22 cellular contexts compared by ENCODE assay signal in genomic region chr1:52264530-52265115, GRCh38.
A peak's percentile ranks its signal among the peaks of the same experiment; 100 is the strongest.
DNase-seq lines count a peak whose midpoint lies in the region; TF ChIP-seq lines count a peak whose summit lies in the region.
"Had no signal": no experiment of that assay in that cellular context is flagged by ENCODE, and none has a peak within 500 bp of the region (broad histone marks: within the 10 kb centered on the region; RNA-seq: fewer than 3 reads in every experiment).

No MANE protein-coding gene starts in this region.

- no peak overlapping the region for H3K4me2 ChIP-seq in mammary epithelial cell (ENCODE audit: insufficient read depth, low read depth, low read length)

- in situ Hi-C loops in mammary epithelial cell (cut with MboI; ENCODE audit: low sequenced_read_pairs in 2 of 2): no loop called here
- in situ Hi-C loops in KBM-7 (cut with MboI; ENCODE audit: low pct_unique_long_range_greater_than_20kb, low sequenced_read_pairs): no loop called here

- H3K27me3 ChIP-seq in mammary epithelial cell (ENCODE audit: insufficient read depth, low read length): no peaks in the 10 kb centered on the region
- no peaks in the 10 kb centered on the region for H3K27me3 ChIP-seq in breast epithelium
- no peaks in the 10 kb centered on the region for H3K27me3 ChIP-seq in adipocyte (replicated peaks; ENCODE audit: control insufficient read depth, insufficient read depth, low read length)
- H3K27me3 ChIP-seq: SJSA1 had no signal

- no peaks in the 10 kb centered on the region for H4K20me1 ChIP-seq in mammary epithelial cell (ENCODE audit: insufficient read depth, low read length)

- no peak for TF ChIP-seq POLR2A in breast epithelium (IDR thresholded peaks at IDR 0.05)
- TF ChIP-seq POLR2A in lower leg skin (IDR thresholded peaks at IDR 0.05): no peak

- no peaks in the 10 kb centered on the region for H3K4me1 ChIP-seq in mammary epithelial cell (ENCODE audit: insufficient read depth, low read length)
- H3K4me1 ChIP-seq in breast epithelium: no peaks in the 10 kb centered on the region
- peaks cover 21% of the 10 kb centered on the region for H3K4me1 ChIP-seq in adipocyte (ENCODE audit: control insufficient read depth, insufficient read depth, low read length)
- H3K4me1 ChIP-seq: HAP-1, parathyroid adenoma had no signal

- DNase-seq in mammary epithelial cell: peak; percentile 6
- DNase-seq in breast epithelium (ENCODE audit: low spot score in 2 of 2): no peak
- DNase-seq in adipocyte (ENCODE audit: low read depth): no peak
- peak; percentile 10 for DNase-seq in fibroblast of pulmonary artery (ENCODE audit: low read depth)
- peak; percentile 9 for DNase-seq in stromal cell of bone marrow (ENCODE audit: low read depth)
- DNase-seq in lower leg skin (ENCODE audit: low spot score in 2 of 2): no peak
- no peak for DNase-seq in inferior parietal cortex (ENCODE audit: extremely low spot score)
- DNase-seq in KBM-7: no peak
- DNase-seq: activated CD4-positive, alpha-beta memory T cell treated with anti-CD3 and anti-CD28 coated beads, Interleukin-2, amount 10 ng/mL, durations not matched to agents 7 days and 5 days; activated T-cell treated with anti-CD3 and anti-CD28 coated beads, Interleukin-2, amount 50 U/mL, for 24 hours; DMS 273 treated with DMSO at 0.1 percent for 48 hours; effector CD4-positive, alpha-beta T cell; GDM1; hippocampal formation; natural killer cell; NCI-H69; OCI-M1; stimulated activated naive CD4-positive, alpha-beta T cell treated with Interleukin-2 at 50 U/mL for 16 hours had no signal

- H3K36me3 ChIP-seq in mammary epithelial cell (ENCODE audit: insufficient read depth, low read length) (no peaks in the 10 kb centered on the region), breast epithelium (no peaks in the 10 kb centered on the region), adipocyte (ENCODE audit: control insufficient read depth, insufficient read depth, low read length, severe bottlenecking) (peaks cover 5% of the 10 kb centered on the region)
- H3K36me3 ChIP-seq: HAP-1, SJSA1 had no signal

- H3K4me3 ChIP-seq in mammary epithelial cell (replicated peaks in 1 of 3; ENCODE audit: insufficient read depth in 1 of 3, low read depth in 2 of 3, low read length in 3 of 3): no peak overlapping the region
- H3K4me3 ChIP-seq in breast epithelium: no peak overlapping the region
- H3K4me3 ChIP-seq in adipocyte (ENCODE audit: low read length): peak overlapping the region; percentile 35
- H3K4me3 ChIP-seq in fibroblast of pulmonary artery (replicated peaks; ENCODE audit: low read depth, low read length): no peak overlapping the region
- no peak overlapping the region for H3K4me3 ChIP-seq in lower leg skin (ENCODE audit: low read depth, poor library complexity, severe bottlenecking)
- H3K4me3 ChIP-seq: GM12878, HAP-1, SJSA1 had no signal

- H2AFZ ChIP-seq in mammary epithelial cell (ENCODE audit: low read depth, low read length): no peak overlapping the region
- H2AFZ ChIP-seq: parathyroid adenoma had no signal

- H3K27ac ChIP-seq in mammary epithelial cell (ENCODE audit: insufficient read depth, low read depth, low read length) (no peak overlapping the region), breast epithelium (no peak overlapping the region)
- H3K27ac ChIP-seq: parathyroid adenoma, SJSA1 had no signal

- no TSS peak for BruUV-seq in mammary epithelial cell (replicated peaks; lab: Mats Ljungman, UMichigan)

- dilution Hi-C loops in mammary epithelial cell (cut with HindIII; ENCODE audit: low sequenced_read_pairs): no loop called here

- peaks cover 5% of the 10 kb centered on the region for H3K79me2 ChIP-seq in mammary epithelial cell (ENCODE audit: insufficient read depth, low read length)
- H3K79me2 ChIP-seq: parathyroid adenoma had no signal

- WGBS in mammary epithelial cell (ENCODE audit: low coverage, missing lambda C conversion rate): 42% methylated on average over 2 of the region's 2 CpGs
- 43 to 54% methylated on average over 2 of the region's 2 CpGs for WGBS in lower leg skin, 2 donors

- CTCF ChIA-PET in mammary epithelial cell (lab: Charles Lee; ENCODE audit: low non-redundant PET): no interaction called here

- TF ChIP-seq CTCF in mammary epithelial cell (conservative IDR thresholded peaks at IDR 0.05 in 1 of 2, IDR thresholded peaks at IDR 0.05 in 1 of 2; ENCODE audit: extremely low read depth in 1 of 2, insufficient read depth in 1 of 2, low read depth in 1 of 2, low read length in 2 of 2) (peak in 1 of 2 donors; percentile 32), breast epithelium (IDR thresholded peaks at IDR 0.05) (no peak), fibroblast of pulmonary artery (IDR thresholded peaks at IDR 0.05; ENCODE audit: low read length, missing control alignments) (peak; percentile 10), lower leg skin (IDR thresholded peaks at IDR 0.05) (no peak)

- intact Hi-C loops in mammary epithelial cell (cut with micrococcal nuclease) (no loop called here), breast epithelium (cut with DNase I; ENCODE audit: low total_unique reads) (loop anchor here (5.0 kb wide), 1 partner anchor 503 kb away; no protein-coding TSS in a partner anchor), lower leg skin (cut with DNase I; ENCODE audit: low total_unique reads) (no loop called here)

- H3K9me3 ChIP-seq in mammary epithelial cell (replicated peaks; ENCODE audit: insufficient read depth, low read length): no peaks in the 10 kb centered on the region
- no peaks in the 10 kb centered on the region for H3K9me3 ChIP-seq in breast epithelium
- H3K9me3 ChIP-seq in adipocyte (ENCODE audit: control insufficient read depth, low read length): no peaks in the 10 kb centered on the region
- H3K9me3 ChIP-seq: HAP-1, SJSA1 had no signal

- H3K9ac ChIP-seq in mammary epithelial cell (ENCODE audit: insufficient read depth, low read length): no peak overlapping the region
- no peak overlapping the region for H3K9ac ChIP-seq in adipocyte (ENCODE audit: low read length)
- H3K9ac ChIP-seq: parathyroid adenoma had no signal

Comparison
In these comparisons a context has a peak if more than half of its experiments do, and no peak if none do; other contexts are left out.
1. DNase-seq: peak in mammary epithelial cell (single experiment), fibroblast of pulmonary artery (single experiment) and stromal cell of bone marrow (single experiment); none in breast epithelium (0 of 2), adipocyte (single experiment), lower leg skin (0 of 2), inferior parietal cortex (single experiment) and KBM-7 (single experiment).